In genomic region chr12:89524201-89525001, GRCh38 we compare ENCODE assay signal across 8 cellular contexts. TPM values are rescaled to one million over a fixed set of nuclear protein-coding genes. Genes with fewer than 3 reads are reported as not detected.
A peak's percentile ranks its signal among the peaks of the same experiment; 100 is the strongest.
DNase-seq lines count a peak whose midpoint lies in the region; ATAC-seq and TF ChIP-seq lines count a peak whose summit lies in the region.

GALNT4 (minus strand) TSS chr12:89524796; CDS start chr12:89524549, 247 bp downstream.

- peaks cover 53% of the 10 kb centered on the region for H3K4me1 Mint-ChIP-seq in CD14-positive monocyte
- H3K4me1 Mint-ChIP-seq in activated CD8-positive, alpha-beta memory T cell treated with anti-CD3 and anti-CD28 coated beads, Interleukin-2, amount 10 ng/mL, durations not matched to agents 7 days and 5 days, result peaks cover 73% of the 10 kb centered on the region
- peaks cover 34% of the 10 kb centered on the region for H3K4me1 Mint-ChIP-seq in mesothelial cell of epicardium

- CTCF ChIA-PET in activated CD8-positive, alpha-beta memory T cell treated with anti-CD3 and anti-CD28 coated beads, Interleukin-2, amount 10 ng/mL, durations not matched to agents 7 days and 5 days (lab: Charles Lee), result interaction anchor here (0.7 to 9.6 kb wide), 19 partner anchors 11 to 506 kb away, joined by 3 to 194 read pairs (median 4); partner anchors contain the start of gene DUSP6

- H3K4me3 Mint-ChIP-seq in CD14-positive monocyte (peak within 1 kb of the TSS; percentile 98 to 99), mesothelial cell of epicardium (peak within 1 kb of the TSS; percentile 91)
- peak within 1 kb of the TSS; percentile 92 for H3K4me3 Mint-ChIP-seq in activated CD8-positive, alpha-beta memory T cell treated with anti-CD3 and anti-CD28 coated beads, Interleukin-2, amount 10 ng/mL, durations not matched to agents 7 days and 5 days

- H3K9me3 Mint-ChIP-seq in CD14-positive monocyte (peaks cover 1 to 6% (median 4%) of the 10 kb centered on the region in 7 donors), mesothelial cell of epicardium (no peaks in the 10 kb centered on the region)
- no peaks in the 10 kb centered on the region for H3K9me3 Mint-ChIP-seq in activated CD8-positive, alpha-beta memory T cell treated with anti-CD3 and anti-CD28 coated beads, Interleukin-2, amount 10 ng/mL, durations not matched to agents 7 days and 5 days (ENCODE audit: low read depth)

- peak; percentile 78 for ATAC-seq in HG03432 (IDR thresholded peaks at IDR 0.05; ENCODE audit: unreplicated experiment)
- peak; percentile 73 for ATAC-seq in activated CD8-positive, alpha-beta memory T cell treated with anti-CD3 and anti-CD28 coated beads, Interleukin-2, amount 10 ng/mL, durations not matched to agents 7 days and 5 days

- intact Hi-C loops in CD14-positive monocyte (cut with micrococcal nuclease), result loop anchor here (2.0 to 10.0 kb wide), 6 partner anchors 50 to 1380 kb away; partner anchors contain the start of genes CEP290 (in 1 of the 2), DUSP6 (in 1 of the 2) and TMTC3 (in 1 of the 2)

- in situ Hi-C loops in endometrial microvascular endothelial cells (cut with HindIII; ENCODE audit: inconsistent ontology term, low pct_unique_long_range_greater_than_20kb, low sequenced_read_pairs), result no loop called here

- peak; percentile 63 for TF ChIP-seq POLR2A in GM19193 (IDR thresholded peaks at IDR 0.05; ENCODE audit: extremely low read depth, insufficient read depth, insufficient read length)

- peaks cover 12 to 16% of the 10 kb centered on the region in 2 donors for H3K36me3 Mint-ChIP-seq in CD14-positive monocyte
- H3K36me3 Mint-ChIP-seq in activated CD8-positive, alpha-beta memory T cell treated with anti-CD3 and anti-CD28 coated beads, Interleukin-2, amount 10 ng/mL, durations not matched to agents 7 days and 5 days, result peaks cover 38% of the 10 kb centered on the region
- peaks cover 12% of the 10 kb centered on the region for H3K36me3 Mint-ChIP-seq in mesothelial cell of epicardium

- no peaks in the 10 kb centered on the region for H3K27me3 Mint-ChIP-seq in CD14-positive monocyte (ENCODE audit: low read depth in 3 of 3)
- no peaks in the 10 kb centered on the region for H3K27me3 Mint-ChIP-seq in activated CD8-positive, alpha-beta memory T cell treated with anti-CD3 and anti-CD28 coated beads, Interleukin-2, amount 10 ng/mL, durations not matched to agents 7 days and 5 days
- no peaks in the 10 kb centered on the region for H3K27me3 Mint-ChIP-seq in mesothelial cell of epicardium (ENCODE audit: low read depth)

- DNase-seq in CD14-positive monocyte (ENCODE audit: low spot score) (peak; percentile 89), NOMO-1 treated with dmso at 0.1 percent for 144 hours (lab: John Stamatoyannopoulos, UW; ENCODE audit: unreplicated experiment) (peak; percentile 87), mesothelial cell of epicardium (ENCODE audit: low spot score in 2 of 2, unreplicated experiment in 2 of 2) (peak; percentile 66 to 84)
- peak; percentile 89 for DNase-seq in activated CD8-positive, alpha-beta memory T cell treated with anti-CD3 and anti-CD28 coated beads, Interleukin-2, amount 10 ng/mL, durations not matched to agents 7 days and 5 days
- DNase-seq in stimulated activated CD8-positive, alpha-beta memory T cell treated with anti-CD3 and anti-CD28 coated beads, Interleukin-15, amount 100 ng/mL, for 48 hours (ENCODE audit: low read depth in 2 of 2), result peak; percentile 60 to 64

- H3K27ac Mint-ChIP-seq in CD14-positive monocyte (peak within 1 kb of the TSS; percentile 89 to 96 (median 94)), mesothelial cell of epicardium (peak within 1 kb of the TSS; percentile 90)
- H3K27ac Mint-ChIP-seq in activated CD8-positive, alpha-beta memory T cell treated with anti-CD3 and anti-CD28 coated beads, Interleukin-2, amount 10 ng/mL, durations not matched to agents 7 days and 5 days, result peak within 1 kb of the TSS; percentile 97

- TF ChIP-seq CTCF in CD14-positive monocyte (IDR thresholded peaks at IDR 0.05) (peak; percentile 70), mesothelial cell of epicardium (IDR thresholded peaks at IDR 0.05; ENCODE audit: unreplicated experiment) (peak; percentile 85)

RNA-seq across cellular contexts. Expression of gene GALNT4, which starts in this region (rescaled TPM):
- 10 to 100 TPM; 10.7 to 12.9 TPM for polyA plus RNA-seq in CD14-positive monocyte
- 10 to 100 TPM; 16.5 to 17.5 TPM for total RNA-seq in activated CD8-positive, alpha-beta memory T cell treated with anti-CD3 and anti-CD28 coated beads, Interleukin-2, amount 10 ng/mL, durations not matched to agents 7 days and 5 days
- total RNA-seq in endometrial microvascular endothelial cells (ENCODE audit: inconsistent ontology term) (13.8 TPM), mesothelial cell of epicardium (6.4 to 7.2 TPM (median 6.4 TPM) in 3 replicates)

Comparison
In these comparisons a context has a peak if more than half of its experiments do, and no peak if none do; other contexts are left out.
1. Peak in every context shown above with its lines: DNase-seq and ATAC-seq.